17 cellular contexts compared by ENCODE assay signal in genomic region chr6:14165091-14165490, GRCh38. TPM values are rescaled to one million over a fixed set of nuclear protein-coding genes. Genes with fewer than 3 reads are reported as not detected.
DNase-seq lines count a peak whose midpoint lies in the region; ATAC-seq and TF ChIP-seq lines count a peak whose summit lies in the region.
"Had no signal": no experiment of that assay in that cellular context is flagged by ENCODE, and none has a peak within 500 bp of the region (broad histone marks: within the 10 kb centered on the region; RNA-seq: fewer than 3 reads in every experiment).

No MANE protein-coding gene starts in this region.

- no peaks in the 10 kb centered on the region for H3K36me3 Mint-ChIP-seq in neural progenitor cell
- H3K36me3 Mint-ChIP-seq: activated naive CD8-positive, alpha-beta T cell treated with anti-CD3 and anti-CD28 coated beads, Interleukin-2, amount 10 ng/mL, durations not matched to agents 7 days and 5 days; CD14-positive monocyte had no signal

- no peak overlapping the region for H3K4me3 Mint-ChIP-seq in neural progenitor cell
- H3K4me3 Mint-ChIP-seq: activated naive CD8-positive, alpha-beta T cell treated with anti-CD3 and anti-CD28 coated beads, Interleukin-2, amount 10 ng/mL, durations not matched to agents 7 days and 5 days; CD14-positive monocyte; IgD-negative memory B cell had no signal

- peaks cover 11% of the 10 kb centered on the region for H3K9me3 Mint-ChIP-seq in neural progenitor cell

- peaks cover 3% of the 10 kb centered on the region for H3K27me3 Mint-ChIP-seq in neural progenitor cell (ENCODE audit: insufficient read depth, low read depth)
- H3K27me3 Mint-ChIP-seq: activated naive CD8-positive, alpha-beta T cell treated with anti-CD3 and anti-CD28 coated beads, Interleukin-2, amount 10 ng/mL, durations not matched to agents 7 days and 5 days; IgD-negative memory B cell had no signal

- H3K27ac ChIP-seq in PC-3 (ENCODE audit: low read length) (no peak overlapping the region), epithelial cell of prostate (no peak overlapping the region), neural progenitor cell (no peak overlapping the region), spleen (no peak overlapping the region)
- H3K27ac ChIP-seq: PC-9, tibial artery had no signal

- H3K27ac Mint-ChIP-seq in neural progenitor cell = peak overlapping the region; percentile 13
- H3K27ac Mint-ChIP-seq: activated naive CD8-positive, alpha-beta T cell treated with anti-CD3 and anti-CD28 coated beads, Interleukin-2, amount 10 ng/mL, durations not matched to agents 7 days and 5 days; CD14-positive monocyte; IgD-negative memory B cell; progenitor cell of endocrine pancreas had no signal

- H3K9me3 ChIP-seq in PC-3 (ENCODE audit: low read length) (peaks cover 7% of the 10 kb centered on the region), neural progenitor cell (ENCODE audit: low read depth) (no peaks in the 10 kb centered on the region), spleen (peaks cover 0 to 22% (median 15%) of the 10 kb centered on the region in 8 donors)

- no peaks in the 10 kb centered on the region for H3K27me3 ChIP-seq in PC-3 (ENCODE audit: low read length)
- H3K27me3 ChIP-seq in neural progenitor cell = no peaks in the 10 kb centered on the region
- H3K27me3 ChIP-seq in spleen (replicated peaks in 1 of 7) = no peaks in the 10 kb centered on the region

- ATAC-seq in PC-3 = peak; percentile 99
- ATAC-seq in stimulated activated naive CD8-positive, alpha-beta T cell treated with anti-CD3 and anti-CD28 coated beads, Interleukin-15, Interleukin-2, amounts not matched to agents 100 U/mL and 50 U/mL, for 24 hours = no peak

- H3K4me3 ChIP-seq in PC-3 (ENCODE audit: low read length) (no peak overlapping the region), neural progenitor cell (no peak overlapping the region), spleen (no peak overlapping the region)
- H3K4me3 ChIP-seq: PC-9, tibial artery had no signal

- no peaks in the 10 kb centered on the region for H3K9me2 ChIP-seq in PC-3 (replicated peaks; ENCODE audit: low read length)

- H4K20me1 ChIP-seq in PC-3 (ENCODE audit: low read length) (no peaks in the 10 kb centered on the region), neural progenitor cell (ENCODE audit: low read depth) (no peaks in the 10 kb centered on the region)

- intact Hi-C loops in PC-3 (cut with micrococcal nuclease) (no loop called here), spleen (cut with DNase I; ENCODE audit: low total_unique reads) (no loop called here)

- H2AFZ ChIP-seq in PC-3 (ENCODE audit: low read length) (no peak overlapping the region), neural progenitor cell (replicated peaks) (no peak overlapping the region)
- H2AFZ ChIP-seq: PC-9 had no signal

- H3K4me2 ChIP-seq in PC-3 (ENCODE audit: low read length) (peak overlapping the region; percentile 23; the same call in 1 of the 2 replicates), neural progenitor cell (no peak overlapping the region)
- H3K4me2 ChIP-seq: PC-9 had no signal

- no TSS peak for BruUV-seq in PC-3 (replicated peaks; lab: Mats Ljungman, UMichigan)

- H3K9ac ChIP-seq in PC-3 (ENCODE audit: low read length) (no peak overlapping the region), neural progenitor cell (no peak overlapping the region)

- H3K36me3 ChIP-seq in PC-3 (ENCODE audit: low read depth, low read length) (no peaks in the 10 kb centered on the region), neural progenitor cell (no peaks in the 10 kb centered on the region), spleen (no peaks in the 10 kb centered on the region)

- no peak for TF ChIP-seq POLR2A in spleen (IDR thresholded peaks at IDR 0.05)

- H3F3A ChIP-seq in PC-3 (ENCODE audit: low read length, unreplicated experiment) (no peaks in the 10 kb centered on the region), neural progenitor cell (ENCODE audit: low read depth) (no peaks in the 10 kb centered on the region)

- DNase-seq in EH (ENCODE audit: low read depth) = peak; percentile 74
- peak; percentile 88 for DNase-seq in PC-3
- peak; percentile 10 for DNase-seq in epithelial cell of prostate (ENCODE audit: low read depth, low spot score)
- no peak for DNase-seq in neural progenitor cell (ENCODE audit: low spot score)
- DNase-seq in CD1c-positive myeloid dendritic cell (ENCODE audit: extremely low spot score) = no peak
- no peak for DNase-seq in spleen
- DNase-seq in COR-L47 (lab: John Stamatoyannopoulos, UW) = no peak
- no peak for DNase-seq in stimulated activated naive CD8-positive, alpha-beta T cell treated with anti-CD3 and anti-CD28 coated beads, Interleukin-15, Interleukin-2, amounts not matched to agents 100 U/mL and 50 U/mL, for 24 hours
- DNase-seq: activated naive CD8-positive, alpha-beta T cell treated with anti-CD3 and anti-CD28 coated beads, Interleukin-2, amount 10 ng/mL, durations not matched to agents 7 days and 5 days; kidney; NCI-H1436; NCI-H510A; PC-9; tibial artery had no signal

- H3K79me2 ChIP-seq in PC-3 (ENCODE audit: low read length) (no peaks in the 10 kb centered on the region), neural progenitor cell (ENCODE audit: low read depth) (no peaks in the 10 kb centered on the region)

- POLR2A ChIA-PET in PC-3 (lab: Charles Lee; ENCODE audit: unreplicated experiment) = interaction anchor here (0.5 kb wide), 1 partner anchor 677 kb away, joined by 7 read pairs; the partner anchor contains the start of gene GFOD1

- WGBS in spleen, 5 donors = 90 to 95% (median 94%) methylated on average over 2 of the region's 2 CpGs

- H3K4me1 Mint-ChIP-seq in neural progenitor cell = no peaks in the 10 kb centered on the region
- H3K4me1 Mint-ChIP-seq: activated naive CD8-positive, alpha-beta T cell treated with anti-CD3 and anti-CD28 coated beads, Interleukin-2, amount 10 ng/mL, durations not matched to agents 7 days and 5 days had no signal

- H3K4me1 ChIP-seq in PC-3 (ENCODE audit: insufficient read depth, low read length) (peaks cover 15% of the 10 kb centered on the region), neural progenitor cell (no peaks in the 10 kb centered on the region), spleen (no peaks in the 10 kb centered on the region)
- H3K4me1 ChIP-seq: tibial artery had no signal

- CTCF ChIA-PET in PC-3 (lab: Charles Lee) = interaction anchor here (0.6 kb wide), 1 partner anchor 13 kb away, joined by 3 read pairs; no protein-coding TSS in a partner anchor

- no peak for TF ChIP-seq CTCF in PC-3 (conservative IDR thresholded peaks at IDR 0.05; ENCODE audit: low read depth, low read length)
- TF ChIP-seq CTCF in neural progenitor cell (IDR thresholded peaks at IDR 0.05) = no peak
- no peak for TF ChIP-seq CTCF in spleen (IDR thresholded peaks at IDR 0.05 in 8 of 11, conservative IDR thresholded peaks at IDR 0.05 in 3 of 11)

RNA-seq across cellular contexts. Expression of gene CD83, which starts 47.5 kb away (rescaled TPM):
- total RNA-seq in PC-3 (2014; rRNA removed) = 13.0 and 15.2 TPM in 2 replicates
- total RNA-seq in neural progenitor cell (ENCODE audit: low replicate concordance) = 0.80 and 1.5 TPM in 2 replicates
- total RNA-seq in spleen = 10 to 100 TPM; 11.7 to 51.5 (median 15.0) TPM
- polyA plus RNA-seq in spleen = 10 to 100 TPM; 25.6 to 36.8 (median 32.6) TPM

Comparison
In these comparisons a context has a peak if more than half of its experiments do, and no peak if none do; other contexts are left out.
1. DNase-seq: peak in EH (single experiment), PC-3 (single experiment) and epithelial cell of prostate (single experiment); none in neural progenitor cell (single experiment), CD1c-positive myeloid dendritic cell (single experiment), spleen (single experiment), COR-L47 (single experiment) and stimulated activated naive CD8-positive, alpha-beta T cell treated with anti-CD3 and anti-CD28 coated beads, Interleukin-15, Interleukin-2, amounts not matched to agents 100 U/mL and 50 U/mL, for 24 hours (single experiment).